Comparison of ENCODE assay signal across 19 cellular contexts in genomic region chr18:3514312-3515216, GRCh38.
DNase-seq lines count a peak whose midpoint lies in the region; ATAC-seq, FAIRE-seq and TF ChIP-seq lines count a peak whose summit lies in the region.
"Had no signal": no experiment of that assay in that cellular context is flagged by ENCODE, and none has a peak within 500 bp of the region (broad histone marks: within the 10 kb centered on the region; RNA-seq: fewer than 3 reads in every experiment).

No MANE protein-coding gene starts in this region.

- in situ Hi-C loops in GM12878 (cut with MboI) = no loop called here

- H3K27me3 Mint-ChIP-seq in activated T-cell treated with anti-CD3 and anti-CD28 coated beads, Interleukin-2, amount 50 U/mL, for 72 hours (ENCODE audit: low read depth) = peaks cover 19% of the 10 kb centered on the region
- H3K27me3 Mint-ChIP-seq in effector memory CD8-positive, alpha-beta T cell = no peaks in the 10 kb centered on the region

- H3K9me3 Mint-ChIP-seq in activated T-cell treated with anti-CD3 and anti-CD28 coated beads, Interleukin-2, amount 50 U/mL, for 72 hours = no peaks in the 10 kb centered on the region
- no peaks in the 10 kb centered on the region for H3K9me3 Mint-ChIP-seq in effector memory CD8-positive, alpha-beta T cell
- H3K9me3 Mint-ChIP-seq: CD14-positive monocyte, GM23338 had no signal

- CTCF ChIA-PET in GM12878 (lab: Yijun Ruan, JAX) = interaction anchor here (2.5 kb wide), 1 partner anchor 71 kb away, joined by 11 read pairs; no protein-coding TSS in a partner anchor

- no peaks in the 10 kb centered on the region for H3K79me2 ChIP-seq in OCI-LY1 (ENCODE audit: insufficient read depth, low read length)
- H3K79me2 ChIP-seq in GM12878 (ENCODE audit: control insufficient read depth, insufficient read depth, low read length) = no peaks in the 10 kb centered on the region

- SMC1A ChIA-PET in GM12878 (lab: Charles Lee; ENCODE audit: uncharacterized antibody, unreplicated experiment) = interaction anchor here (1.7 to 3.1 kb wide), 4 partner anchors 12 to 60 kb away, joined by 5 to 13 read pairs (median 8); no protein-coding TSS in a partner anchor

- H3K4me1 Mint-ChIP-seq in activated T-cell treated with anti-CD3 and anti-CD28 coated beads, Interleukin-2, amount 50 U/mL, for 72 hours (ENCODE audit: low read depth) = peaks cover 30% of the 10 kb centered on the region
- H3K4me1 Mint-ChIP-seq in effector memory CD8-positive, alpha-beta T cell (ENCODE audit: low read depth in 2 of 2) = peaks cover 18% of the 10 kb centered on the region in 2 donors

- H3K4me1 ChIP-seq in OCI-LY1 (ENCODE audit: insufficient read depth, low read length, severe bottlenecking) = peaks cover 23% of the 10 kb centered on the region
- H3K4me1 ChIP-seq in GM12878 (ENCODE audit: control insufficient read depth, insufficient read depth, low read length) = peaks cover 9% of the 10 kb centered on the region

- H4K20me1 ChIP-seq in OCI-LY1 (ENCODE audit: insufficient read depth, low read length) (no peaks in the 10 kb centered on the region), GM12878 (ENCODE audit: control insufficient read depth, insufficient read depth) (no peaks in the 10 kb centered on the region)

- POLR2A ChIA-PET in GM12878 (lab: Charles Lee) = interaction anchor here (0.7 kb wide), 1 partner anchor 42 kb away, joined by 8 read pairs; no protein-coding TSS in a partner anchor

- H3K36me3 ChIP-seq in OCI-LY1 (ENCODE audit: insufficient read depth, low read length) (no peaks in the 10 kb centered on the region), GM12878 (ENCODE audit: control insufficient read depth in 2 of 2, insufficient read depth in 2 of 2, low read length in 1 of 2) (no peaks in the 10 kb centered on the region)

- no peak for TF ChIP-seq POLR2A in GM12878 (IDR thresholded peaks at IDR 0.05; ENCODE audit: low read depth, low read length)

- H3K4me3 Mint-ChIP-seq in activated T-cell treated with anti-CD3 and anti-CD28 coated beads, Interleukin-2, amount 50 U/mL, for 72 hours = peak overlapping the region in 1 of 2 donors; percentile 25
- no peak overlapping the region for H3K4me3 Mint-ChIP-seq in effector memory CD8-positive, alpha-beta T cell
- H3K4me3 Mint-ChIP-seq: CD14-positive monocyte, GM23338 had no signal

- H3K9me3 ChIP-seq in OCI-LY1 (ENCODE audit: low read length) (0 out of 2 replicates have a peak, but pooled peaks cover 2% of the 10 kb centered on the region), GM12878 (replicated peaks; ENCODE audit: control insufficient read depth, insufficient read depth, low read length) (no peaks in the 10 kb centered on the region; the same call in 2 of the 3 replicates)
- H3K9me3 ChIP-seq: SK-N-SH had no signal

- DNase-seq in activated T-cell treated with anti-CD3 and anti-CD28 coated beads, Interleukin-2, amount 50 U/mL, for 72 hours = no peak
- no peak for DNase-seq in activated T-cell treated with anti-CD3 and anti-CD28 coated beads, Interleukin-2, amount 50 U/mL, for 1 hour
- no peak for DNase-seq in GM12878 (ENCODE audit: low read depth, low spot score)
- no peak for DNase-seq in urothelium cell line (ENCODE audit: low spot score)
- DNase-seq in NCI-H146 treated with DMSO at 0.1 percent for 48 hours (lab: John Stamatoyannopoulos, UW; ENCODE audit: unreplicated experiment) = no peak
- no peak for DNase-seq in RPMI8226
- DNase-seq in effector memory CD8-positive, alpha-beta T cell = no peak
- DNase-seq: DMS53, KBM-7, NCI-H1417, NCI-H2029, NCI-H2171 treated with DMSO at 0.1 percent for 48 hours, SK-N-SH had no signal

- H3K4me3 ChIP-seq in OCI-LY1 (ENCODE audit: low read depth, low read length, poor library complexity, severe bottlenecking) (no peak overlapping the region), GM12878 (no peak overlapping the region)
- H3K4me3 ChIP-seq: GM23338 had no signal

- no peak for TF ChIP-seq RAD21 in GM12878 (IDR thresholded peaks at IDR 0.05; ENCODE audit: insufficient read depth, low read depth, low read length)

- no peak overlapping the region for H3K27ac Mint-ChIP-seq in activated T-cell treated with anti-CD3 and anti-CD28 coated beads, Interleukin-2, amount 50 U/mL, for 72 hours
- H3K27ac Mint-ChIP-seq in effector memory CD8-positive, alpha-beta T cell = peak overlapping the region in 1 of 2 donors; percentile 35
- H3K27ac Mint-ChIP-seq: GM23338 had no signal

- H3K27me3 ChIP-seq in OCI-LY1 (ENCODE audit: insufficient read depth, low read length) = no peaks in the 10 kb centered on the region
- no peaks in the 10 kb centered on the region for H3K27me3 ChIP-seq in GM12878 (replicated peaks in 1 of 2; ENCODE audit: control insufficient read depth in 2 of 2, insufficient read depth in 2 of 2, low read length in 1 of 2)

- H3K9me2 ChIP-seq in OCI-LY1 (ENCODE audit: low read depth, low read length) = no peaks in the 10 kb centered on the region
- H3K9me2 ChIP-seq: SK-N-SH had no signal

- ATAC-seq in activated T-cell treated with anti-CD3 and anti-CD28 coated beads, Interleukin-2, amount 50 U/mL, for 72 hours (replicated peaks in 1 of 2) = peak; percentile 39 to 55
- no peak; the same call in 2 of the 3 replicates for ATAC-seq in GM12878
- ATAC-seq in effector memory CD8-positive, alpha-beta T cell (replicated peaks) = no peak
- ATAC-seq: GM23338 had no signal

- WGBS in GM12878 (ENCODE audit: insufficient coverage, insufficient replicate concordance, low lambda C conversion rate, missing lambda C conversion rate) = 65% methylated on average over 15 of the region's 15 CpGs

- TF ChIP-seq EP300 in GM12878 (IDR thresholded peaks at IDR 0.05; ENCODE audit: borderline replicate concordance in 1 of 2, control insufficient read depth in 1 of 2, low read depth in 2 of 2, low read length in 2 of 2) = no peak

- intact Hi-C loops in GM12878 (cut with micrococcal nuclease; ENCODE audit: unreplicated experiment) = no loop called here

- FAIRE-seq in GM12878 (lab: Jason Lieb, UNC) (no peak), urothelium cell line (lab: Jason Lieb, UNC) (peak; percentile 86)
- FAIRE-seq: A204.1, G401.6, GM12892 had no signal

- H3K9ac ChIP-seq in OCI-LY1 (ENCODE audit: low read length) = no peak overlapping the region
- no peak overlapping the region for H3K9ac ChIP-seq in GM12878 (ENCODE audit: control insufficient read depth, insufficient read depth, low read length)
- H3K9ac ChIP-seq: SK-N-SH had no signal

- RAD21 ChIA-PET in GM12878 (lab: Charles Lee; ENCODE audit: unreplicated experiment) = interaction anchor here (0.6 to 0.8 kb wide), 2 partner anchors 62 to 88 kb away, joined by 3 to 4 read pairs; no protein-coding TSS in a partner anchor

- no peak for TF ChIP-seq CTCF in OCI-LY1 (IDR thresholded peaks at IDR 0.05; ENCODE audit: low read length)
- TF ChIP-seq CTCF in GM12878 (IDR thresholded peaks at IDR 0.05 in 2 of 3, conservative IDR thresholded peaks at IDR 0.05 in 1 of 3; ENCODE audit: control insufficient read depth in 2 of 3, extremely low read depth in 1 of 3, insufficient read depth in 1 of 3, low read depth in 3 of 3, low read length in 3 of 3) = no peak

- no TSS peak for BruUV-seq in GM12878 (replicated peaks; lab: Mats Ljungman, UMichigan)

- no peaks in the 10 kb centered on the region for H3F3A ChIP-seq in OCI-LY1 (ENCODE audit: insufficient read depth, low read length)

- H3K27ac ChIP-seq in OCI-LY1 (ENCODE audit: low read depth, low read length, poor library complexity, severe bottlenecking) (no peak overlapping the region), GM12878 (ENCODE audit: control insufficient read depth, insufficient read depth) (no peak overlapping the region)

- H3K4me2 ChIP-seq in OCI-LY1 (ENCODE audit: low read length) (0 out of 2 replicates have a peak overlapping the region, but pooled peaks have one; percentile 23), GM12878 (ENCODE audit: control insufficient read depth, insufficient read depth) (0 out of 2 replicates have a peak overlapping the region, but pooled peaks have one; percentile 50)
- H3K4me2 ChIP-seq: GM23338, SK-N-SH had no signal

- H2AFZ ChIP-seq in OCI-LY1 (ENCODE audit: low read length) (no peak overlapping the region), GM12878 (ENCODE audit: control insufficient read depth, low read depth, low read length) (no peak overlapping the region)
- H2AFZ ChIP-seq: GM23338 had no signal

- no peaks in the 10 kb centered on the region for H3K36me3 Mint-ChIP-seq in activated T-cell treated with anti-CD3 and anti-CD28 coated beads, Interleukin-2, amount 50 U/mL, for 72 hours (ENCODE audit: insufficient read depth in 2 of 2)
- H3K36me3 Mint-ChIP-seq in effector memory CD8-positive, alpha-beta T cell (ENCODE audit: insufficient read depth) = peaks cover 14% of the 10 kb centered on the region
- H3K36me3 Mint-ChIP-seq: CD14-positive monocyte had no signal

TF ChIP-seq in GM12878, 131 proteins besides CTCF, POLR2A, EP300 and RAD21 (continues in another document):
- TF ChIP-seq NR2C2 (IDR thresholded peaks at IDR 0.05; ENCODE audit: borderline replicate concordance, control insufficient read depth, insufficient read length, low read depth) (no peak), NFIC (IDR thresholded peaks at IDR 0.05; ENCODE audit: low read depth, low read length) (no peak), RAD51 (IDR thresholded peaks at IDR 0.05) (no peak), MYB (IDR thresholded peaks at IDR 0.05; ENCODE audit: borderline replicate concordance, low read depth, low read length) (no peak)
- TF ChIP-seq, protein P1, sequence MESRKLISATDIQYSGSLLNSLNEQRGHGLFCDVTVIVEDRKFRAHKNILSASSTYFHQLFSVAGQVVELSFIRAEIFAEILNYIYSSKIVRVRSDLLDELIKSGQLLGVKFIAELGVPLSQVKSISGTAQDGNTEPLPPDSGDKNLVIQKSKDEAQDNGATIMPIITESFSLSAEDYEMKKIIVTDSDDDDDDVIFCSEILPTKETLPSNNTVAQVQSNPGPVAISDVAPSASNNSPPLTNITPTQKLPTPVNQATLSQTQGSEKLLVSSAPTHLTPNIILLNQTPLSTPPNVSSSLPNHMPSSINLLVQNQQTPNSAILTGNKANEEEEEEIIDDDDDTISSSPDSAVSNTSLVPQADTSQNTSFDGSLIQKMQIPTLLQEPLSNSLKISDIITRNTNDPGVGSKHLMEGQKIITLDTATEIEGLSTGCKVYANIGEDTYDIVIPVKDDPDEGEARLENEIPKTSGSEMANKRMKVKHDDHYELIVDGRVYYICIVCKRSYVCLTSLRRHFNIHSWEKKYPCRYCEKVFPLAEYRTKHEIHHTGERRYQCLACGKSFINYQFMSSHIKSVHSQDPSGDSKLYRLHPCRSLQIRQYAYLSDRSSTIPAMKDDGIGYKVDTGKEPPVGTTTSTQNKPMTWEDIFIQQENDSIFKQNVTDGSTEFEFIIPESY (IDR thresholded peaks at IDR 0.05) = no peak

Comparison
In these comparisons a context has a peak if more than half of its experiments do, and no peak if none do; other contexts are left out.
1. ATAC-seq: peak in activated T-cell treated with anti-CD3 and anti-CD28 coated beads, Interleukin-2, amount 50 U/mL, for 72 hours (2 of 2); none in GM12878 (single experiment) and effector memory CD8-positive, alpha-beta T cell (single experiment).